34 cellular contexts compared by ENCODE assay signal in the genomic region with DNA sequence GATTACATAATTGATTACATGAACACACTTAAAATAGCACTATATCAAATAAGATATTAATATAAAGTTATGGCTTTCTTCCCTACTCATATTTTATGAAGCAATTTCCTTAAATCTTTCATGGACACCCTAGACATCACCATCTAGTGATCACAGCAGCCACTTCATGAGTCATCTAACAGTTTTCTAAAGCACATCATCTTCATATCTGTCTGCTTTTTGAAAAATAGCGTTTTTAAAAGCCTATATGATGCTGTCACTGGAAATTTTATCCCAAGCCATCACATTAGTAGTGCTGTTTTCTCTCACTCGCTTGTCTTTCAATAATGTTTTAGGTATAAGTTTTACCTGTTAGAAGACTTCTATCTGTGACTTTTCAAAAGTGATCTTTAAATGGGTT.
A peak's percentile ranks its signal among the peaks of the same experiment; 100 is the strongest.
DNase-seq lines count a peak whose midpoint lies in the region; ATAC-seq, FAIRE-seq and TF ChIP-seq lines count a peak whose summit lies in the region.
"Had no signal": no experiment of that assay in that cellular context is flagged by ENCODE, and none has a peak within 500 bp of the region (broad histone marks: within the 10 kb centered on the region; RNA-seq: fewer than 3 reads in every experiment).

No MANE protein-coding gene starts in this region.

- no peak overlapping the region for H3K27ac ChIP-seq in Karpas-422 (ENCODE audit: low read length)
- H3K27ac ChIP-seq in SK-N-SH (ENCODE audit: low read depth in 2 of 2, low read length in 1 of 2): no peak overlapping the region
- H3K27ac ChIP-seq: 22Rv1; A549; BLaER1; BLaER1 treated with 17β-estradiol and CSF1 and Interleukin-3, amounts not matched to agents 10 nM and 100 nM; C4-2B had no signal

- 50% methylated on average over 2 of the region's 2 CpGs for WGBS in SK-N-SH (ENCODE audit: low lambda C conversion rate)

- ATAC-seq in SK-N-SH treated with all-trans-retinoic acid at 6 μM for 48 hours (peak; percentile 68), HG03196 (IDR thresholded peaks at IDR 0.05; ENCODE audit: unreplicated experiment) (no peak), HG03378 (IDR thresholded peaks at IDR 0.05; ENCODE audit: unreplicated experiment) (no peak)
- ATAC-seq: A549; CD8-positive, alpha-beta T cell had no signal

- H3K9me2 ChIP-seq in Karpas-422 (replicated peaks; ENCODE audit: insufficient read depth, low read length) (no peaks in the 10 kb centered on the region), SK-N-SH (no peaks in the 10 kb centered on the region)

- no peak overlapping the region for H3K4me3 ChIP-seq in Karpas-422 (ENCODE audit: low read length)
- no peak overlapping the region for H3K4me3 ChIP-seq in SK-N-SH (ENCODE audit: low read depth in 2 of 2, low read length in 1 of 2)
- H3K4me3 ChIP-seq: A549; BLaER1; BLaER1 treated with 17β-estradiol and CSF1 and Interleukin-3, amounts not matched to agents 10 nM and 100 nM had no signal

- peaks cover 17% of the 10 kb centered on the region for H3K4me1 ChIP-seq in Karpas-422 (ENCODE audit: low read length)
- no peaks in the 10 kb centered on the region; a peak in 1 of 4 replicates for H3K4me1 ChIP-seq in SK-N-SH (ENCODE audit: control insufficient read depth in 1 of 2, insufficient read depth in 2 of 2, low read depth in 1 of 2, low read length in 1 of 2)
- H3K4me1 ChIP-seq: A549; BE2C; BLaER1; BLaER1 treated with 17β-estradiol and CSF1 and Interleukin-3, amounts not matched to agents 10 nM and 100 nM; Caco-2 had no signal

- H3F3A ChIP-seq in SK-N-SH (replicated peaks; ENCODE audit: insufficient read depth): no peaks in the 10 kb centered on the region

- H3K79me2 ChIP-seq in Karpas-422 (ENCODE audit: low read length) (no peaks in the 10 kb centered on the region), SK-N-SH (ENCODE audit: insufficient read depth) (no peaks in the 10 kb centered on the region)

- peak; percentile 33 for FAIRE-seq in H54 (lab: Jason Lieb, UNC)
- FAIRE-seq: A204.1, A549 had no signal

- H3K4me2 ChIP-seq in Karpas-422 (ENCODE audit: low read depth, low read length, poor library complexity, severe bottlenecking): no peak overlapping the region
- no peak overlapping the region for H3K4me2 ChIP-seq in SK-N-SH
- H3K4me2 ChIP-seq: A549; BLaER1; BLaER1 treated with 17β-estradiol and CSF1 and Interleukin-3, amounts not matched to agents 10 nM and 100 nM had no signal

- H3K9ac ChIP-seq in Karpas-422 (ENCODE audit: low read length) (no peak overlapping the region), SK-N-SH (no peak overlapping the region)
- H3K9ac ChIP-seq: BLaER1; BLaER1 treated with 17β-estradiol and CSF1 and Interleukin-3, amounts not matched to agents 10 nM and 100 nM had no signal

- DNase-seq in H54 (ENCODE audit: insufficient read length, low spot score): no peak
- DNase-seq in Karpas-422: no peak
- DNase-seq in SK-N-SH: no peak
- no peak for DNase-seq in NCI-H1105 treated with DMSO at 0.1 percent for 48 hours (lab: John Stamatoyannopoulos, UW)
- DNase-seq in retina: no peak
- DNase-seq: 8988T; ACHN; AML-193; BE2C; C1 segment of cervical spinal cord; Caco-2; Calu3; CD4-positive, alpha-beta memory T cell; CD4-positive, alpha-beta T cell; CD4-positive, CD25-positive, alpha-beta regulatory T cell; CD8-positive, alpha-beta memory T cell; CD8-positive, alpha-beta T cell; COR-L47; DMS 273 treated with DMSO at 0.1 percent for 48 hours; DMS153; DMS53; DMS79; DMS79 treated with DMSO at 0.1 percent for 48 hours; DND-41; EL had no signal

- H3K27me3 ChIP-seq in Karpas-422 (ENCODE audit: low read length) (no peaks in the 10 kb centered on the region), SK-N-SH (ENCODE audit: insufficient read depth) (no peaks in the 10 kb centered on the region)
- H3K27me3 ChIP-seq: BE2C; BLaER1; BLaER1 treated with 17β-estradiol and CSF1 and Interleukin-3, amounts not matched to agents 10 nM and 100 nM had no signal

- H2AFZ ChIP-seq in Karpas-422 (ENCODE audit: low read length): peak overlapping the region; percentile 79; the same call in 1 of the 2 replicates
- peak overlapping the region; percentile 30; the same call in 1 of the 2 replicates for H2AFZ ChIP-seq in SK-N-SH (ENCODE audit: low read depth)

- no peaks in the 10 kb centered on the region for H3K9me3 ChIP-seq in Karpas-422 (ENCODE audit: low read length)
- no peaks in the 10 kb centered on the region for H3K9me3 ChIP-seq in SK-N-SH
- H3K9me3 ChIP-seq: A549, BE2C, BLaER1, Caco-2 had no signal

- TF ChIP-seq CTCF in SK-N-SH (IDR thresholded peaks at IDR 0.05): no peak

- H4K20me1 ChIP-seq in Karpas-422 (ENCODE audit: insufficient read depth, low read depth, low read length) (no peaks in the 10 kb centered on the region), SK-N-SH (ENCODE audit: insufficient read depth) (no peaks in the 10 kb centered on the region)
- H4K20me1 ChIP-seq: BLaER1; BLaER1 treated with 17β-estradiol and CSF1 and Interleukin-3, amounts not matched to agents 10 nM and 100 nM had no signal

- no peak for TF ChIP-seq POLR2A in H54 (IDR thresholded peaks at IDR 0.05; ENCODE audit: low read depth, low read length)

- TF ChIP-seq RAD21 in SK-N-SH (IDR thresholded peaks at IDR 0.05; ENCODE audit: low read length): no peak

- POLR2A ChIA-PET in SK-N-SH (lab: Yijun Ruan, JAX): no interaction called here

- CTCF ChIA-PET in SK-N-SH (lab: Yijun Ruan, JAX): no interaction called here

- TF ChIP-seq EP300 in SK-N-SH (IDR thresholded peaks at IDR 0.05; ENCODE audit: borderline replicate concordance in 1 of 2, low read depth in 1 of 2, low read length in 1 of 2): peak in 1 of 2 experiments; percentile 26; a peak in 1 of 4 replicates

- no peaks in the 10 kb centered on the region for H3K36me3 ChIP-seq in Karpas-422 (ENCODE audit: insufficient read depth, low read length)
- H3K36me3 ChIP-seq in SK-N-SH (replicated peaks in 1 of 2; ENCODE audit: control insufficient read depth in 1 of 2, insufficient read depth in 2 of 2, low read length in 1 of 2): no peaks in the 10 kb centered on the region
- H3K36me3 ChIP-seq: BE2C; BLaER1; BLaER1 treated with 17β-estradiol and CSF1 and Interleukin-3, amounts not matched to agents 10 nM and 100 nM had no signal

TF ChIP-seq in SK-N-SH, 30 proteins besides CTCF, POLR2A, EP300 and RAD21 (continues in another document):
- TF ChIP-seq, protein P1, sequence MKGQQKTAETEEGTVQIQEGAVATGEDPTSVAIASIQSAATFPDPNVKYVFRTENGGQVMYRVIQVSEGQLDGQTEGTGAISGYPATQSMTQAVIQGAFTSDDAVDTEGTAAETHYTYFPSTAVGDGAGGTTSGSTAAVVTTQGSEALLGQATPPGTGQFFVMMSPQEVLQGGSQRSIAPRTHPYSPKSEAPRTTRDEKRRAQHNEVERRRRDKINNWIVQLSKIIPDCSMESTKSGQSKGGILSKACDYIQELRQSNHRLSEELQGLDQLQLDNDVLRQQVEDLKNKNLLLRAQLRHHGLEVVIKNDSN (IDR thresholded peaks at IDR 0.05; ENCODE audit: borderline replicate concordance, low read depth): no peak
- TF ChIP-seq GATA2 (CRISPR knock-in tag; IDR thresholded peaks at IDR 0.05) (no peak), YY1 (IDR thresholded peaks at IDR 0.05; ENCODE audit: low read depth) (no peak), JUND (IDR thresholded peaks at IDR 0.05) (0 out of 2 replicates have a peak, but pooled peaks have one; percentile 7), FOSL2 (IDR thresholded peaks at IDR 0.05; ENCODE audit: borderline replicate concordance, low read depth) (peak; percentile 3; the same call in 1 of the 2 replicates), MXI1 (IDR thresholded peaks at IDR 0.05; ENCODE audit: low read depth, low read length) (no peak), RXRA (IDR thresholded peaks at IDR 0.05; ENCODE audit: borderline replicate concordance, low read depth) (no peak), NFIC (IDR thresholded peaks at IDR 0.05; ENCODE audit: borderline replicate concordance) (no peak), EZH2phosphoT487 (IDR thresholded peaks at IDR 0.05; ENCODE audit: borderline replicate concordance, low read depth) (no peak), TAF1 (IDR thresholded peaks at IDR 0.05; ENCODE audit: borderline replicate concordance, low read depth, low read length) (no peak)

TF ChIP-seq in SK-N-SH treated with all-trans-retinoic acid at 6 μM for 48 hours, 23 proteins besides CTCF, POLR2A, EP300 and RAD21:
- TF ChIP-seq ISL1 (CRISPR knock-in tag; IDR thresholded peaks at IDR 0.05) (peak; percentile 89), TOX (CRISPR knock-in tag; IDR thresholded peaks at IDR 0.05; ENCODE audit: borderline replicate concordance) (peak; percentile 80; the same call in 1 of the 2 replicates), ZNF70 (CRISPR knock-in tag; IDR thresholded peaks at IDR 0.05) (no peak)
